Comparison of ENCODE assay signal across 1 cellular context in the genomic region with DNA sequence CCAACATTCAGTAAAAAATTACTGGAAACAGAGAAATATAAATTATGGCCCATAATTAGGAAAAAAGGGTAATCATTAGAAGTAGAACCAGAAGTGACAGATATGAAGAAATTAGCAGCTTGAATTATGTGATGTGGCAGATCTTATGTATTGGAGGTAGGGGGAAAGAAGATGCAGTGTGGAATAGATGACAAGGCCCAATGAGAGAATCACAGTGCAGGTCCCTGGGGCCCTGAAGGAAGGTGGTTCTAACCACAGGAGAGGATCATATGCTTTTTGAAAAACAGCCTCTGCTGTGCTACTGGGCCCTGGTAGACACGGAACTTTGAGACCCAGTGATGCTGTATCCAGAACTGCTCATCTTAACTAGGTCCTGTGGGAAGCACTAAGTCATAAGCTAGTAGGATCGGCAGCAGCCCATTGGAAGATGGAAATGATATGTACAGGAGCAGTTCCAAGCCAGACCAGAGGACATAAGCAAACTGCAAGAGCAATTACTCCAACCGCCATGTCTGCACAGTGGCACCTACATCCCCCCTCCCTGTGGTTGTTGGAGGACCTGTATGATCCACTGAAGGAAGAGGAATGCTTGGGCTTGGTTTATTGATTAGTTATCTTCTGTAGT.
TF ChIP-seq lines count a peak whose summit lies in the region.

No MANE protein-coding gene starts in this region.

TF ChIP-seq in HCT116, 20 proteins besides CTCF, POLR2A, EP300 and RAD21:
- TF ChIP-seq YY1 (IDR thresholded peaks at IDR 0.05; ENCODE audit: extremely low read depth, insufficient replicate concordance, low read depth, low read length) (no peak), EGR1 (IDR thresholded peaks at IDR 0.05; ENCODE audit: low read depth) (no peak), ZFX (IDR thresholded peaks at IDR 0.05) (no peak), JUND (IDR thresholded peaks at IDR 0.05) (no peak), POLR2AphosphoS5 (IDR thresholded peaks at IDR 0.05; ENCODE audit: low read depth, low read length) (no peak), FOSL1 (IDR thresholded peaks at IDR 0.05; ENCODE audit: low read depth) (no peak), ELF1 (IDR thresholded peaks at IDR 0.05; ENCODE audit: borderline replicate concordance, low read depth) (no peak)
- TF ChIP-seq, protein P1, sequence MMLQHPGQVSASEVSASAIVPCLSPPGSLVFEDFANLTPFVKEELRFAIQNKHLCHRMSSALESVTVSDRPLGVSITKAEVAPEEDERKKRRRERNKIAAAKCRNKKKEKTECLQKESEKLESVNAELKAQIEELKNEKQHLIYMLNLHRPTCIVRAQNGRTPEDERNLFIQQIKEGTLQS (IDR thresholded peaks at IDR 0.05) = no peak
